Comparison of ENCODE assay signal across 8 cellular contexts in the genomic region with DNA sequence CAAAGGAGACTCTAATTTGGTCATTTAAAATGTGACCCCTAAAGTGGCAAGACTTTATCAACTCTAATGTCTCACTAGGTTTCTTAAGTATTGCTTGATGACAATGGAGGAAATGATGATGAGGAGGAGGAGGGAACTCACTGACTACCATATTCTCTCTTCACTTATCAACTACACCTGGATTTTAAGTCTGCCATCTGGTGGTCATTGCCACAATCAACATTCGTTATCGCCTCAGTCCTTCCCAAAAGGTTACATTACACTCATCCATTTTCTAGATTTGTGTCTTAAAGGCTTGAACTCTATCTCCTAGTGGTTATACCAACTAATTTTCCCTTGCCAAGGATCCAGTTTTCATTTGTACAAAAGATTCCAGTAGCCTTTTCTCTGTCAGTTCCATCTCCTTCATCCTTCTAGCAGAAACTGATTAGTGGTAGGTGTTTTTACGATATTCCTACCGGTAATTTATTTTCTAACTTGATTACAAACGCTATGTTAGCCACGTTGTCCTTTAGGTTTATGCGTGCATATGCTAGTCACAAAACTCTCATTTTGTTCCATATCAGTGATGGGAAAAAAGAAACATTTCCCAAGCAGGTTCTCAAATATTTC.
DNase-seq lines count a peak whose midpoint lies in the region; ATAC-seq, FAIRE-seq and TF ChIP-seq lines count a peak whose summit lies in the region.

No MANE protein-coding gene starts in this region.

- no peak for ATAC-seq in activated CD8-positive, alpha-beta T cell treated with anti-CD3 and anti-CD28 coated beads, Interleukin-2, amount 10 ng/mL, durations not matched to agents 7 days and 5 days
- ATAC-seq in right lobe of liver = peak; percentile 46 to 66 (median 60)
- ATAC-seq in HG03139 (IDR thresholded peaks at IDR 0.05; ENCODE audit: unreplicated experiment) = no peak

- no peaks in the 10 kb centered on the region for H3K4me1 Mint-ChIP-seq in activated CD8-positive, alpha-beta T cell treated with anti-CD3 and anti-CD28 coated beads, Interleukin-2, amount 10 ng/mL, durations not matched to agents 7 days and 5 days (ENCODE audit: low read depth)

- TF ChIP-seq POLR2A in right lobe of liver (IDR thresholded peaks at IDR 0.05) = no peak

- peak; percentile 46 to 67 (median 54) for TF ChIP-seq CTCF in right lobe of liver (IDR thresholded peaks at IDR 0.05)

- DNase-seq in NOMO-1 treated with DMSO at 0.1 percent for 48 hours (lab: John Stamatoyannopoulos, UW; ENCODE audit: unreplicated experiment) = peak; percentile 33
- DNase-seq in NOMO-1 (lab: John Stamatoyannopoulos, UW; ENCODE audit: unreplicated experiment in 2 of 2) = no peak
- DNase-seq in HTR-8/SVneo (ENCODE audit: insufficient read length, low spot score) = peak; percentile 48
- DNase-seq in activated CD8-positive, alpha-beta T cell treated with anti-CD3 and anti-CD28 coated beads, Interleukin-2, amount 10 ng/mL, durations not matched to agents 7 days and 5 days = peak; percentile 26
- DNase-seq in right lobe of liver = no peak
- no peak for DNase-seq in NCI-H2107 (lab: John Stamatoyannopoulos, UW)
- DNase-seq in epidermal melanocyte (ENCODE audit: insufficient read length, low spot score) = no peak

- FAIRE-seq in HTR-8/SVneo (lab: Jason Lieb, UNC) = peak; percentile 20

- CTCF ChIA-PET in activated CD8-positive, alpha-beta T cell treated with anti-CD3 and anti-CD28 coated beads, Interleukin-2, amount 10 ng/mL, durations not matched to agents 7 days and 5 days (lab: Charles Lee) = no interaction called here

- H3K4me3 Mint-ChIP-seq in activated CD8-positive, alpha-beta T cell treated with anti-CD3 and anti-CD28 coated beads, Interleukin-2, amount 10 ng/mL, durations not matched to agents 7 days and 5 days = no peak overlapping the region

- H3K4me3 ChIP-seq in right lobe of liver = no peak overlapping the region

- H3K27me3 ChIP-seq in right lobe of liver = no peaks in the 10 kb centered on the region

- no peak overlapping the region for H3K27ac ChIP-seq in right lobe of liver

- H3K4me1 ChIP-seq in right lobe of liver = no peaks in the 10 kb centered on the region

- no peaks in the 10 kb centered on the region for H3K36me3 Mint-ChIP-seq in activated CD8-positive, alpha-beta T cell treated with anti-CD3 and anti-CD28 coated beads, Interleukin-2, amount 10 ng/mL, durations not matched to agents 7 days and 5 days (ENCODE audit: low read depth)

- H3K27me3 Mint-ChIP-seq in activated CD8-positive, alpha-beta T cell treated with anti-CD3 and anti-CD28 coated beads, Interleukin-2, amount 10 ng/mL, durations not matched to agents 7 days and 5 days (ENCODE audit: low read depth) = peaks cover 4% of the 10 kb centered on the region

- no peaks in the 10 kb centered on the region for H3K36me3 ChIP-seq in right lobe of liver

- intact Hi-C loops in right lobe of liver (cut with DNase I) = no loop called here

- H3K9me3 ChIP-seq in right lobe of liver = no peaks in the 10 kb centered on the region

- no peak overlapping the region for H3K27ac Mint-ChIP-seq in activated CD8-positive, alpha-beta T cell treated with anti-CD3 and anti-CD28 coated beads, Interleukin-2, amount 10 ng/mL, durations not matched to agents 7 days and 5 days

- no peaks in the 10 kb centered on the region for H3K9me3 Mint-ChIP-seq in activated CD8-positive, alpha-beta T cell treated with anti-CD3 and anti-CD28 coated beads, Interleukin-2, amount 10 ng/mL, durations not matched to agents 7 days and 5 days (ENCODE audit: insufficient read depth)

- POLR2A ChIA-PET in activated CD8-positive, alpha-beta T cell treated with anti-CD3 and anti-CD28 coated beads, Interleukin-2, amount 10 ng/mL, durations not matched to agents 7 days and 5 days (lab: Charles Lee) = no interaction called here

- WGBS in right lobe of liver (ENCODE audit: insufficient coverage, low coverage, low lambda C conversion rate, missing lambda C conversion rate) = 47% methylated on average over 7 of the region's 7 CpGs

Comparison
In these comparisons a context has a peak if more than half of its experiments do, and no peak if none do; other contexts are left out.
1. DNase-seq: peak in NOMO-1 treated with DMSO at 0.1 percent for 48 hours (single experiment), HTR-8/SVneo (single experiment) and activated CD8-positive, alpha-beta T cell treated with anti-CD3 and anti-CD28 coated beads, Interleukin-2, amount 10 ng/mL, durations not matched to agents 7 days and 5 days (single experiment); none in NOMO-1 (0 of 2), right lobe of liver (0 of 3), NCI-H2107 (single experiment) and epidermal melanocyte (single experiment).
2. ATAC-seq: peak in right lobe of liver (4 of 4); none in activated CD8-positive, alpha-beta T cell treated with anti-CD3 and anti-CD28 coated beads, Interleukin-2, amount 10 ng/mL, durations not matched to agents 7 days and 5 days (single experiment) and HG03139 (single experiment).